In genomic region chr22:27796118-27796517, GRCh38 we compare ENCODE assay signal across 1 cellular context.
TF ChIP-seq lines count a peak whose summit lies in the region.

No MANE protein-coding gene starts in this region.

TF ChIP-seq in WTC11, 78 proteins besides CTCF, POLR2A, EP300 and RAD21 (continued from another document):
- TF ChIP-seq, protein P1, sequence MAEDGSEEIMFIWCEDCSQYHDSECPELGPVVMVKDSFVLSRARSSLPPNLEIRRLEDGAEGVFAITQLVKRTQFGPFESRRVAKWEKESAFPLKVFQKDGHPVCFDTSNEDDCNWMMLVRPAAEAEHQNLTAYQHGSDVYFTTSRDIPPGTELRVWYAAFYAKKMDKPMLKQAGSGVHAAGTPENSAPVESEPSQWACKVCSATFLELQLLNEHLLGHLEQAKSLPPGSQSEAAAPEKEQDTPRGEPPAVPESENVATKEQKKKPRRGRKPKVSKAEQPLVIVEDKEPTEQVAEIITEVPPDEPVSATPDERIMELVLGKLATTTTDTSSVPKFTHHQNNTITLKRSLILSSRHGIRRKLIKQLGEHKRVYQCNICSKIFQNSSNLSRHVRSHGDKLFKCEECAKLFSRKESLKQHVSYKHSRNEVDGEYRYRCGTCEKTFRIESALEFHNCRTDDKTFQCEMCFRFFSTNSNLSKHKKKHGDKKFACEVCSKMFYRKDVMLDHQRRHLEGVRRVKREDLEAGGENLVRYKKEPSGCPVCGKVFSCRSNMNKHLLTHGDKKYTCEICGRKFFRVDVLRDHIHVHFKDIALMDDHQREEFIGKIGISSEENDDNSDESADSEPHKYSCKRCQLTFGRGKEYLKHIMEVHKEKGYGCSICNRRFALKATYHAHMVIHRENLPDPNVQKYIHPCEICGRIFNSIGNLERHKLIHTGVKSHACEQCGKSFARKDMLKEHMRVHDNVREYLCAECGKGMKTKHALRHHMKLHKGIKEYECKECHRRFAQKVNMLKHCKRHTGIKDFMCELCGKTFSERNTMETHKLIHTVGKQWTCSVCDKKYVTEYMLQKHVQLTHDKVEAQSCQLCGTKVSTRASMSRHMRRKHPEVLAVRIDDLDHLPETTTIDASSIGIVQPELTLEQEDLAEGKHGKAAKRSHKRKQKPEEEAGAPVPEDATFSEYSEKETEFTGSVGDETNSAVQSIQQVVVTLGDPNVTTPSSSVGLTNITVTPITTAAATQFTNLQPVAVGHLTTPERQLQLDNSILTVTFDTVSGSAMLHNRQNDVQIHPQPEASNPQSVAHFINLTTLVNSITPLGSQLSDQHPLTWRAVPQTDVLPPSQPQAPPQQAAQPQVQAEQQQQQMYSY (CRISPR knock-in tag; IDR thresholded peaks at IDR 0.05): no peak
- TF ChIP-seq HMGA2 (CRISPR knock-in tag; IDR thresholded peaks at IDR 0.05) (no peak), GTF2I (CRISPR knock-in tag; conservative IDR thresholded peaks at IDR 0.05) (no peak), E2F5 (CRISPR knock-in tag; IDR thresholded peaks at IDR 0.05) (no peak), RELA (CRISPR knock-in tag; IDR thresholded peaks at IDR 0.05; ENCODE audit: borderline replicate concordance) (no peak), TCF7 (CRISPR knock-in tag; IDR thresholded peaks at IDR 0.05; ENCODE audit: low read depth) (no peak), MXD4 (CRISPR knock-in tag; IDR thresholded peaks at IDR 0.05; ENCODE audit: borderline replicate concordance) (no peak), CDX4 (CRISPR knock-in tag; IDR thresholded peaks at IDR 0.05; ENCODE audit: borderline replicate concordance) (no peak), GABPB1 (CRISPR knock-in tag; IDR thresholded peaks at IDR 0.05) (no peak), STAT6 (CRISPR knock-in tag; conservative IDR thresholded peaks at IDR 0.05; ENCODE audit: low read depth) (no peak), ELF4 (CRISPR knock-in tag; IDR thresholded peaks at IDR 0.05; ENCODE audit: low read depth) (no peak), ZBTB43 (CRISPR knock-in tag; IDR thresholded peaks at IDR 0.05) (no peak)
- TF ChIP-seq, protein P2, sequence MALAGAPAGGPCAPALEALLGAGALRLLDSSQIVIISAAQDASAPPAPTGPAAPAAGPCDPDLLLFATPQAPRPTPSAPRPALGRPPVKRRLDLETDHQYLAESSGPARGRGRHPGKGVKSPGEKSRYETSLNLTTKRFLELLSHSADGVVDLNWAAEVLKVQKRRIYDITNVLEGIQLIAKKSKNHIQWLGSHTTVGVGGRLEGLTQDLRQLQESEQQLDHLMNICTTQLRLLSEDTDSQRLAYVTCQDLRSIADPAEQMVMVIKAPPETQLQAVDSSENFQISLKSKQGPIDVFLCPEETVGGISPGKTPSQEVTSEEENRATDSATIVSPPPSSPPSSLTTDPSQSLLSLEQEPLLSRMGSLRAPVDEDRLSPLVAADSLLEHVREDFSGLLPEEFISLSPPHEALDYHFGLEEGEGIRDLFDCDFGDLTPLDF (CRISPR knock-in tag; IDR thresholded peaks at IDR 0.05): no peak
